In genomic region chr3:123346041-123346440, GRCh38 we compare ENCODE assay signal across 1 cellular context.
TF ChIP-seq lines count a peak whose summit lies in the region.

No MANE protein-coding gene starts in this region.

TF ChIP-seq in K562, 482 proteins besides CTCF, POLR2A, EP300 and RAD21:
- no peak for TF ChIP-seq BRF2 (IDR thresholded peaks at IDR 0.05; ENCODE audit: borderline replicate concordance, insufficient read depth, insufficient read length)
- TF ChIP-seq LARP7 (IDR thresholded peaks at IDR 0.05), result no peak
- no peak for TF ChIP-seq ZFX (CRISPR knock-in tag; IDR thresholded peaks at IDR 0.05)
- TF ChIP-seq ETS1 (conservative IDR thresholded peaks at IDR 0.05; ENCODE audit: control insufficient read depth, low read depth, low read length), result no peak
- TF ChIP-seq GABPA (tag; conservative IDR thresholded peaks at IDR 0.05; ENCODE audit: low read depth), result 0 out of 2 replicates have a peak, but pooled peaks have one; percentile 19
TF ChIP-seq in K562: peak in this region for 1.
